16 cellular contexts compared by ENCODE assay signal in genomic region chr3:5212625-5213573, GRCh38. TPM values are rescaled to one million over a fixed set of nuclear protein-coding genes. Genes with fewer than 3 reads are reported as not detected.
DNase-seq lines count a peak whose midpoint lies in the region; ATAC-seq, FAIRE-seq and TF ChIP-seq lines count a peak whose summit lies in the region.
"Had no signal": no experiment of that assay in that cellular context is flagged by ENCODE, and none has a peak within 500 bp of the region (broad histone marks: within the 10 kb centered on the region; RNA-seq: fewer than 3 reads in every experiment).

No MANE protein-coding gene starts in this region.

- H3K27me3 ChIP-seq in BLaER1 (no peaks in the 10 kb centered on the region), DND-41 (ENCODE audit: insufficient read depth, low read length, poor library complexity) (no peaks in the 10 kb centered on the region)
- H3K27me3 ChIP-seq: heart right ventricle, upper lobe of left lung had no signal

- H3K4me1 ChIP-seq in BLaER1 (peaks cover 87% of the 10 kb centered on the region), DND-41 (ENCODE audit: insufficient read depth, low read length) (no peaks in the 10 kb centered on the region)
- H3K4me1 ChIP-seq: heart right ventricle, psoas muscle had no signal

- H2AFZ ChIP-seq in DND-41 (ENCODE audit: low read depth, low read length) = no peak overlapping the region
- H2AFZ ChIP-seq: PC-9 had no signal

- H3K9ac ChIP-seq in BLaER1 = no peak overlapping the region
- H3K9ac ChIP-seq in DND-41 (ENCODE audit: low read depth, low read length) = no peak overlapping the region

- DNase-seq in DND-41 (no peak), iPS-NIHi11 (ENCODE audit: low spot score) (peak; percentile 39), GM19239 (ENCODE audit: insufficient read length, low spot score) (no peak), HK-2 (ENCODE audit: unreplicated experiment) (no peak), NCI-H524 treated with DMSO at 0.1 percent for 48 hours (lab: John Stamatoyannopoulos, UW) (no peak)
- DNase-seq in effector CD8-positive, alpha-beta T cell (lab: John Stamatoyannopoulos, UW) = no peak
- DNase-seq: cerebellar nuclear complex, heart right ventricle, NCI-H1694 treated with DMSO at 0.1 percent for 48 hours, PC-9, psoas muscle, upper lobe of left lung had no signal

- H3K4me3 ChIP-seq in BLaER1 = no peak overlapping the region
- no peak overlapping the region for H3K4me3 ChIP-seq in DND-41 (ENCODE audit: low read depth in 1 of 2, low read length in 2 of 2)
- H3K4me3 ChIP-seq: heart right ventricle, PC-9, psoas muscle, upper lobe of left lung had no signal

- H3K27me3 Mint-ChIP-seq in activated T-helper 17 cell treated with anti-CD3 and anti-CD28 coated beads, Interleukin-2, amount 50 U/mL, for 72 hours = no peaks in the 10 kb centered on the region

- peak overlapping the region; percentile 77 for H3K27ac Mint-ChIP-seq in activated T-helper 17 cell treated with anti-CD3 and anti-CD28 coated beads, Interleukin-2, amount 50 U/mL, for 72 hours

- FAIRE-seq in GM19239 (lab: Jason Lieb, UNC) = no peak
- FAIRE-seq: GM12891 had no signal

- H3K36me3 ChIP-seq in BLaER1 (peaks cover 99% of the 10 kb centered on the region), DND-41 (ENCODE audit: insufficient read depth, low read length) (peaks cover 98% of the 10 kb centered on the region)

- H3K4me1 Mint-ChIP-seq in activated T-helper 17 cell treated with anti-CD3 and anti-CD28 coated beads, Interleukin-2, amount 50 U/mL, for 72 hours = peaks cover 35% of the 10 kb centered on the region

- no peak overlapping the region for H3K4me3 Mint-ChIP-seq in activated T-helper 17 cell treated with anti-CD3 and anti-CD28 coated beads, Interleukin-2, amount 50 U/mL, for 72 hours

- H3K27ac ChIP-seq in BLaER1 = no peak overlapping the region
- H3K27ac ChIP-seq in DND-41 (ENCODE audit: low read length) = no peak overlapping the region
- H3K27ac ChIP-seq: epithelial cell of prostate, heart right ventricle, PC-9, psoas muscle, upper lobe of left lung had no signal

- H3K9me3 ChIP-seq in BLaER1 (no peaks in the 10 kb centered on the region), DND-41 (ENCODE audit: insufficient read depth, low read length, severe bottlenecking) (no peaks in the 10 kb centered on the region)
- H3K9me3 ChIP-seq: heart right ventricle, psoas muscle, upper lobe of left lung had no signal

- H4K20me1 ChIP-seq in BLaER1 (peaks cover 100% of the 10 kb centered on the region), DND-41 (ENCODE audit: insufficient read depth, low read length) (peaks cover 60% of the 10 kb centered on the region)

- peaks cover 100% of the 10 kb centered on the region for H3K36me3 Mint-ChIP-seq in activated T-helper 17 cell treated with anti-CD3 and anti-CD28 coated beads, Interleukin-2, amount 50 U/mL, for 72 hours (ENCODE audit: low read depth)

- peak; percentile 23; the same call in 1 of the 3 replicates for ATAC-seq in DND-41 (ENCODE audit: insufficient read depth, low read depth)
- peak; percentile 43 for ATAC-seq in activated T-helper 17 cell treated with anti-CD3 and anti-CD28 coated beads, Interleukin-2, amount 50 U/mL, for 72 hours (replicated peaks)
- ATAC-seq: heart right ventricle, psoas muscle had no signal

- no peaks in the 10 kb centered on the region for H3K9me3 Mint-ChIP-seq in activated T-helper 17 cell treated with anti-CD3 and anti-CD28 coated beads, Interleukin-2, amount 50 U/mL, for 72 hours

- H3K4me2 ChIP-seq in BLaER1 = peak overlapping the region; percentile 25
- no peak overlapping the region for H3K4me2 ChIP-seq in DND-41 (ENCODE audit: insufficient read depth, low read length)
- H3K4me2 ChIP-seq: PC-9 had no signal

- peaks cover 44% of the 10 kb centered on the region for H3K79me2 ChIP-seq in DND-41 (ENCODE audit: insufficient read depth, low read length)

- no peak for TF ChIP-seq CTCF in DND-41 (IDR thresholded peaks at IDR 0.05; ENCODE audit: borderline replicate concordance, extremely low read depth, low read length, poor library complexity, severe bottlenecking)

RNA-seq across cellular contexts. Expression of gene EDEM1, which starts 25.4 kb away (rescaled TPM):
- total RNA-seq in activated T-helper 17 cell treated with anti-CD3 and anti-CD28 coated beads, Interleukin-2, amount 50 U/mL, for 72 hours = 100 to 1,000 TPM; 145 to 194 TPM
